ENCODE assay signal across 9 cellular contexts in genomic region chr2:68387408-68388350, GRCh38. TPM values are rescaled to one million over a fixed set of nuclear protein-coding genes. Genes with fewer than 3 reads are reported as not detected.
DNase-seq lines count a peak whose midpoint lies in the region; ATAC-seq and TF ChIP-seq lines count a peak whose summit lies in the region.
"Had no signal": no experiment of that assay in that cellular context is flagged by ENCODE, and none has a peak within 500 bp of the region (broad histone marks: within the 10 kb centered on the region; RNA-seq: fewer than 3 reads in every experiment).

No MANE protein-coding gene starts in this region.

- 64% methylated on average over 5 of the region's 5 CpGs for WGBS in hepatocyte (ENCODE audit: low lambda C conversion rate, missing lambda C conversion rate)

- no peaks in the 10 kb centered on the region for H3K4me1 ChIP-seq in osteoblast (ENCODE audit: insufficient read depth, low read length)
- no peaks in the 10 kb centered on the region for H3K4me1 ChIP-seq in hepatocyte (ENCODE audit: insufficient read depth)

- in situ Hi-C loops in GM13976 (cut with MboI; ENCODE audit: low sequenced_read_pairs, unreplicated experiment), result no loop called here

- H3K36me3 ChIP-seq in osteoblast (ENCODE audit: insufficient read depth, low read length) (no peaks in the 10 kb centered on the region), hepatocyte (replicated peaks; ENCODE audit: insufficient read depth, low read depth) (no peaks in the 10 kb centered on the region)

- no peaks in the 10 kb centered on the region for H4K20me1 ChIP-seq in osteoblast (ENCODE audit: insufficient read depth, low read length)
- H4K20me1 ChIP-seq in hepatocyte (ENCODE audit: insufficient read depth, poor library complexity, severe bottlenecking), result no peaks in the 10 kb centered on the region

- H3K79me2 ChIP-seq in osteoblast (ENCODE audit: insufficient read depth, low read length) (no peaks in the 10 kb centered on the region), hepatocyte (no peaks in the 10 kb centered on the region)

- H3K4me1 Mint-ChIP-seq in immature natural killer cell, result peaks cover 94 to 100% of the 10 kb centered on the region in 2 donors

- H2AFZ ChIP-seq in osteoblast (ENCODE audit: low read length) (no peak overlapping the region), hepatocyte (no peak overlapping the region)

- H3K4me3 Mint-ChIP-seq in immature natural killer cell, result peak overlapping the region; percentile 54 to 82 (median 68)

- H3K27me3 Mint-ChIP-seq in immature natural killer cell (ENCODE audit: low read depth in 3 of 3), result peaks cover 4 to 6% (median 6%) of the 10 kb centered on the region in 3 donors

- no peaks in the 10 kb centered on the region for H3K9me3 Mint-ChIP-seq in immature natural killer cell

- ATAC-seq in GM21717 (IDR thresholded peaks at IDR 0.05; ENCODE audit: unreplicated experiment), result peak; percentile 45
- ATAC-seq: HCT116 had no signal

- DNase-seq in GM13976 (ENCODE audit: low spot score) (peak; percentile 54), Kasumi-1 (lab: John Stamatoyannopoulos, UW) (peak; percentile 43 to 48), immature natural killer cell (no peak), NCI-H2107 (lab: John Stamatoyannopoulos, UW) (no peak), osteoblast (ENCODE audit: insufficient read length, low spot score, missing footprints) (no peak), hepatocyte (ENCODE audit: low spot score) (no peak), NCI-H2107 treated with DMSO at 0.1 percent for 48 hours (lab: John Stamatoyannopoulos, UW; ENCODE audit: unreplicated experiment) (no peak)

- no peak overlapping the region for H3K4me3 ChIP-seq in osteoblast (ENCODE audit: insufficient read depth, low read length)
- no peak overlapping the region for H3K4me3 ChIP-seq in hepatocyte

- H3K4me2 ChIP-seq in osteoblast (ENCODE audit: insufficient read depth, low read length) (no peak overlapping the region), hepatocyte (no peak overlapping the region)

- no peak overlapping the region for H3K27ac ChIP-seq in osteoblast (ENCODE audit: low read depth, low read length)
- no peak overlapping the region for H3K27ac ChIP-seq in hepatocyte

- H3K27ac Mint-ChIP-seq in immature natural killer cell, result peak overlapping the region; percentile 88 to 97 (median 96)

- TF ChIP-seq CTCF in GM13976 (IDR thresholded peaks at IDR 0.05; ENCODE audit: borderline replicate concordance, control extremely low read depth, extremely low read depth, insufficient read depth, missing control alignments), result no peak
- no peak for TF ChIP-seq CTCF in osteoblast (IDR thresholded peaks at IDR 0.05; ENCODE audit: extremely low read depth, low read depth, low read length)
- TF ChIP-seq CTCF in hepatocyte (IDR thresholded peaks at IDR 0.05; ENCODE audit: poor library complexity), result no peak

- no peaks in the 10 kb centered on the region for H3K9me3 ChIP-seq in osteoblast (ENCODE audit: low read depth, low read length)
- no peaks in the 10 kb centered on the region for H3K9me3 ChIP-seq in hepatocyte (ENCODE audit: low read depth)

- H3K36me3 Mint-ChIP-seq in immature natural killer cell, result peaks cover 61 to 85% (median 65%) of the 10 kb centered on the region in 3 donors

- peaks cover 28% of the 10 kb centered on the region for H3K27me3 ChIP-seq in osteoblast (ENCODE audit: insufficient read depth, low read length)
- peaks cover 9% of the 10 kb centered on the region for H3K27me3 ChIP-seq in hepatocyte

- H3K9me2 ChIP-seq in hepatocyte (replicated peaks; ENCODE audit: insufficient read depth), result no peaks in the 10 kb centered on the region

RNA-seq across cellular contexts. Expression of gene PLEK, which starts 22.6 kb away (rescaled TPM):
- polyA plus RNA-seq in immature natural killer cell (100 to 1,000 TPM; 494 to 692 (median 535) TPM), hepatocyte (0.72 and 0.92 TPM in 2 replicates)
- total RNA-seq in osteoblast (0.36 TPM in 1 of 2 replicates, not detected in the other), hepatocyte (0.08 and 0.93 TPM in 2 replicates)

Comparison
In these comparisons a context has a peak if more than half of its experiments do, and no peak if none do; other contexts are left out.
1. DNase-seq: peak in GM13976 (single experiment) and Kasumi-1 (2 of 2); none in immature natural killer cell (0 of 3), NCI-H2107 (single experiment), osteoblast (single experiment), hepatocyte (single experiment) and NCI-H2107 treated with DMSO at 0.1 percent for 48 hours (single experiment).